Comparison of ENCODE assay signal across 1 cellular context in genomic region chr2:63983986-63984605, GRCh38.
TF ChIP-seq lines count a peak whose summit lies in the region.

No MANE protein-coding gene starts in this region.

TF ChIP-seq in GM23338, 12 proteins besides CTCF, POLR2A, EP300 and RAD21 (continued from another document):
- TF ChIP-seq ZNF462 (CRISPR knock-in tag; IDR thresholded peaks at IDR 0.05), result no peak
- no peak for TF ChIP-seq CREB1 (CRISPR knock-in tag; IDR thresholded peaks at IDR 0.05; ENCODE audit: low read depth)
